ENCODE assay signal across 28 cellular contexts in genomic region chr6:27040244-27041042, GRCh38.
DNase-seq lines count a peak whose midpoint lies in the region; ATAC-seq and TF ChIP-seq lines count a peak whose summit lies in the region.
"Had no signal": no experiment of that assay in that cellular context is flagged by ENCODE, and none has a peak within 500 bp of the region (broad histone marks: within the 10 kb centered on the region; RNA-seq: fewer than 3 reads in every experiment).

No MANE protein-coding gene starts in this region.

- H3K36me3 ChIP-seq in GM06990 (ENCODE audit: control insufficient read depth, insufficient read depth, low read length): no peaks in the 10 kb centered on the region
- H3K36me3 ChIP-seq in left lung: no peaks in the 10 kb centered on the region
- H3K36me3 ChIP-seq: BLaER1, heart left ventricle, left ventricle myocardium inferior had no signal

- H3K9me3 ChIP-seq in left lung: peaks cover 0 to 3% of the 10 kb centered on the region in 2 donors
- H3K9me3 ChIP-seq: heart left ventricle, left ventricle myocardium inferior had no signal

- no peak overlapping the region for H3K27ac ChIP-seq in left lung
- H3K27ac ChIP-seq: BLaER1, heart left ventricle, left ventricle myocardium inferior had no signal

- H3K27me3 ChIP-seq in GM06990 (replicated peaks; ENCODE audit: control insufficient read depth, insufficient read depth, low read length): no peaks in the 10 kb centered on the region
- peaks cover 0 to 5% of the 10 kb centered on the region in 2 donors for H3K27me3 ChIP-seq in left lung
- H3K27me3 ChIP-seq: BLaER1 had no signal

- intact Hi-C loops in left lung (cut with DNase I): no loop called here

- DNase-seq in GM06990 (ENCODE audit: extremely low read depth, insufficient read length): no peak
- peak; percentile 55 for DNase-seq in MV-4-11 (lab: John Stamatoyannopoulos, UW)
- peak; percentile 40 for DNase-seq in choroid plexus epithelial cell (ENCODE audit: low read depth)
- DNase-seq in left lung: no peak
- DNase-seq: activated CD8-positive, alpha-beta T cell treated with anti-CD3 and anti-CD28 coated beads, Interleukin-2, amount 10 ng/mL, durations not matched to agents 7 days and 5 days; activated gamma-delta T cell treated with Interleukin-2 at 50 U/mL for 16 hours; activated naive CD8-positive, alpha-beta T cell treated with anti-CD3 and anti-CD28 coated beads, Interleukin-2, amount 50 U/mL, for 24 hours; erythroblast; foreskin fibroblast; GOT3; heart left ventricle; left ventricle myocardium inferior; midbrain; natural killer cell; NCI-H1417; NCI-H2107; NCI-H446 treated with DMSO at 0.1 percent for 48 hours; PC-3; Right ventricle myocardium superior; stimulated activated CD4-positive, alpha-beta T cell treated with anti-CD3 and anti-CD28 coated beads, Interleukin-12 subunit alpha, Interleukin-12 subunit beta, amount 100 ng/mL, for 4 hours; stimulated activated CD4-positive, alpha-beta T cell treated with anti-CD3 and anti-CD28 coated beads, Interleukin-4, amount 100 ng/mL, for 4 hours; stimulated activated naive CD4-positive, alpha-beta T cell had no signal

- peak; percentile 5 for TF ChIP-seq CTCF in GM06990 (IDR thresholded peaks at IDR 0.05; ENCODE audit: insufficient read depth, low read length, poor library complexity, severe bottlenecking)
- no peak for TF ChIP-seq CTCF in choroid plexus epithelial cell (conservative IDR thresholded peaks at IDR 0.05; ENCODE audit: low read depth, low read length)
- no peak for TF ChIP-seq CTCF in left lung (IDR thresholded peaks at IDR 0.05)

- H3K4me1 ChIP-seq in left lung: no peaks in the 10 kb centered on the region
- H3K4me1 ChIP-seq: BLaER1, heart left ventricle, left ventricle myocardium inferior had no signal

- ATAC-seq in left lung (peak; percentile 62), HG02938 (IDR thresholded peaks at IDR 0.05; ENCODE audit: unreplicated experiment) (no peak), GM18511 (IDR thresholded peaks at IDR 0.05; ENCODE audit: unreplicated experiment) (no peak), HG02981 (IDR thresholded peaks at IDR 0.05; ENCODE audit: unreplicated experiment) (no peak), HG03342 (IDR thresholded peaks at IDR 0.05; ENCODE audit: unreplicated experiment) (no peak)
- ATAC-seq: activated CD4-positive, CD25-positive, alpha-beta regulatory T cell treated with anti-CD3 and anti-CD28 coated beads, Interleukin-2, amount 50 U/mL, for 24 hours; activated CD8-positive, alpha-beta T cell treated with anti-CD3 and anti-CD28 coated beads, Interleukin-2, amount 10 ng/mL, durations not matched to agents 7 days and 5 days; activated naive CD8-positive, alpha-beta T cell treated with anti-CD3 and anti-CD28 coated beads, Interleukin-2, amount 50 U/mL, for 24 hours; heart left ventricle; natural killer cell; PC-3 had no signal

- no peak overlapping the region for H3K4me3 ChIP-seq in GM06990 (replicated peaks; ENCODE audit: low read depth, low read length)
- H3K4me3 ChIP-seq in choroid plexus epithelial cell (ENCODE audit: low read depth, low read length): no peak overlapping the region
- no peak overlapping the region for H3K4me3 ChIP-seq in left lung
- H3K4me3 ChIP-seq: BLaER1, heart left ventricle, left ventricle myocardium inferior had no signal

Comparison
In these comparisons a context has a peak if more than half of its experiments do, and no peak if none do; other contexts are left out.
1. DNase-seq: peak in MV-4-11 (single experiment) and choroid plexus epithelial cell (single experiment); none in GM06990 (single experiment) and left lung (0 of 2).